ENCODE assay signal across 23 cellular contexts in the genomic region with DNA sequence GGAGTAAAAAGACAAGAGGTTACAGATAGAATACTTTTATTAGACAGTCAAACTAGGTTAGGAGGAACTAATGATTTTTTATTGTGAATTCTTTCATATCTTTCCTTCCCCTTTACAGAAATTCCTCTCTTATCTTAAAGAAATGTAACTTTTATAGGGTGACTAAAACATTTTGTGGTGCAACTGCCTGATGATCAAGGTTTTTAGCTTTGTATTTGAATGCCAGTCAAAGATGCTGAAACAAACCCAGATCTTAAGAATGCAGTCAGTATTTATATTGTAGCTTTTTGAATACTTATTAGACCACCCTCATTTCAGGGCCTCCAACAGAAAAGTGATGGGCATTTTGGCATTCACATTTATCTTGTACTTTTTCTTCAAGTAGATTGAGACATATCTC. TPM values are rescaled to one million over a fixed set of nuclear protein-coding genes. Genes with fewer than 3 reads are reported as not detected.
DNase-seq lines count a peak whose midpoint lies in the region; ATAC-seq and TF ChIP-seq lines count a peak whose summit lies in the region.
"Had no signal": no experiment of that assay in that cellular context is flagged by ENCODE, and none has a peak within 500 bp of the region (broad histone marks: within the 10 kb centered on the region; RNA-seq: fewer than 3 reads in every experiment).

No MANE protein-coding gene starts in this region.

- BruUV-seq in Panc1 (replicated peaks; lab: Mats Ljungman, UMichigan) = no TSS peak

- H3K27me3 ChIP-seq in Panc1 (ENCODE audit: control insufficient read depth, insufficient read depth, low read length) (no peaks in the 10 kb centered on the region), psoas muscle (ENCODE audit: insufficient read depth in 3 of 3, low read length in 2 of 3) (no peaks in the 10 kb centered on the region)
- H3K27me3 ChIP-seq: ascending aorta, MG63, upper lobe of left lung had no signal

- H3K4me1 ChIP-seq in Panc1 (ENCODE audit: control insufficient read depth, insufficient read depth, low read length) = peaks cover 24% of the 10 kb centered on the region; the same call in 1 of the 2 replicates
- H3K4me1 ChIP-seq in psoas muscle = no peaks in the 10 kb centered on the region
- H3K4me1 ChIP-seq: ascending aorta had no signal

- in situ Hi-C loops in Panc1 (cut with HindIII; ENCODE audit: low pct_unique_long_range_greater_than_20kb, low sequenced_read_pairs) = no loop called here

- H3K36me3 Mint-ChIP-seq in HFFc6 (ENCODE audit: low read depth) = peaks cover 24% of the 10 kb centered on the region
- peaks cover 36% of the 10 kb centered on the region for H3K36me3 Mint-ChIP-seq in central memory CD8-positive, alpha-beta T cell (ENCODE audit: insufficient read depth)

- peaks cover 23% of the 10 kb centered on the region; the same call in 1 of the 2 replicates for H3K36me3 ChIP-seq in Panc1 (ENCODE audit: control insufficient read depth, insufficient read depth, low read length)
- H3K36me3 ChIP-seq in psoas muscle (ENCODE audit: insufficient read depth in 1 of 2, low read depth in 1 of 2) = peaks cover 0 to 43% of the 10 kb centered on the region in 2 donors

- H3K4me1 Mint-ChIP-seq in HFFc6 (ENCODE audit: low read depth) = peaks cover 53% of the 10 kb centered on the region
- peaks cover 32% of the 10 kb centered on the region for H3K4me1 Mint-ChIP-seq in central memory CD8-positive, alpha-beta T cell
- H3K4me1 Mint-ChIP-seq: activated naive CD4-positive, alpha-beta T cell treated with anti-CD3 and anti-CD28 coated beads, Interleukin-2, amount 10 ng/mL, durations not matched to agents 7 days and 5 days; neural crest cell had no signal

- intact Hi-C loops in Panc1 (cut with micrococcal nuclease; ENCODE audit: unreplicated experiment) (no loop called here), psoas muscle (cut with DNase I) (no loop called here)

- ATAC-seq in Panc1 (peak; percentile 21; the same call in 1 of the 2 replicates), psoas muscle (no peak)
- ATAC-seq in central memory CD8-positive, alpha-beta T cell (replicated peaks; ENCODE audit: extremely low read depth, poor library complexity, severe bottlenecking) = no peak
- ATAC-seq: left cardiac atrium had no signal

- H3K27ac ChIP-seq in Panc1 (ENCODE audit: low read length) (no peak overlapping the region), psoas muscle (no peak overlapping the region)
- H3K27ac ChIP-seq: ascending aorta, SK-N-MC, upper lobe of left lung, WERI-Rb-1 had no signal

- DNase-seq in A172 (ENCODE audit: low spot score) (peak; percentile 79), HFFc6 (peak; percentile 12), Panc1 (ENCODE audit: low read depth, low spot score) (no peak), NCI-H128 (lab: John Stamatoyannopoulos, UW; ENCODE audit: unreplicated experiment) (no peak), GDM1 (lab: John Stamatoyannopoulos, UW) (no peak), occipital lobe (lab: John Stamatoyannopoulos, UW) (no peak), psoas muscle (no peak)
- DNase-seq in central memory CD8-positive, alpha-beta T cell (ENCODE audit: low spot score in 2 of 2) = no peak
- DNase-seq: activated CD4-positive, alpha-beta T cell treated with anti-CD3 and anti-CD28 coated beads, Interleukin-2, amount 10 ng/mL, durations not matched to agents 24 days and 14 days; activated naive CD4-positive, alpha-beta T cell treated with anti-CD3 and anti-CD28 coated beads, Interleukin-2, amount 10 ng/mL, durations not matched to agents 7 days and 5 days; cerebellar nuclear complex; DMS79 treated with DMSO at 0.1 percent for 48 hours; left cardiac atrium; mammary epithelial cell; MG63; NCI-H524 treated with DMSO at 0.1 percent for 48 hours; T-helper 2 cell; upper lobe of left lung; WERI-Rb-1 had no signal

- POLR2A ChIA-PET in Panc1 (lab: Charles Lee) = no interaction called here

- H3K9me3 ChIP-seq in Panc1 (ENCODE audit: control insufficient read depth, insufficient read depth, low read depth, low read length) = no peaks in the 10 kb centered on the region
- H3K9me3 ChIP-seq in psoas muscle = no peaks in the 10 kb centered on the region
- H3K9me3 ChIP-seq: ascending aorta, MG63, upper lobe of left lung had no signal

- no peaks in the 10 kb centered on the region for H3K9me3 Mint-ChIP-seq in HFFc6
- H3K9me3 Mint-ChIP-seq in central memory CD8-positive, alpha-beta T cell = no peaks in the 10 kb centered on the region
- H3K9me3 Mint-ChIP-seq: activated CD4-positive, alpha-beta T cell treated with anti-CD3 and anti-CD28 coated beads, Interleukin-2, amount 10 ng/mL, durations not matched to agents 24 days and 14 days; activated naive CD4-positive, alpha-beta T cell treated with anti-CD3 and anti-CD28 coated beads, Interleukin-2, amount 10 ng/mL, durations not matched to agents 7 days and 5 days; neural crest cell had no signal

- TF ChIP-seq CTCF in HFFc6 (IDR thresholded peaks at IDR 0.05) = no peak
- no peak for TF ChIP-seq CTCF in Panc1 (IDR thresholded peaks at IDR 0.05)
- no peak for TF ChIP-seq CTCF in psoas muscle (IDR thresholded peaks at IDR 0.05)

- H3K27ac Mint-ChIP-seq in HFFc6 = peak overlapping the region; percentile 58
- peak overlapping the region; percentile 40 for H3K27ac Mint-ChIP-seq in central memory CD8-positive, alpha-beta T cell (ENCODE audit: low read depth)
- H3K27ac Mint-ChIP-seq: activated CD4-positive, alpha-beta T cell treated with anti-CD3 and anti-CD28 coated beads, Interleukin-2, amount 10 ng/mL, durations not matched to agents 24 days and 14 days; activated naive CD4-positive, alpha-beta T cell treated with anti-CD3 and anti-CD28 coated beads, Interleukin-2, amount 10 ng/mL, durations not matched to agents 7 days and 5 days; B cell had no signal

- H3K4me3 Mint-ChIP-seq in HFFc6 = no peak overlapping the region
- H3K4me3 Mint-ChIP-seq in central memory CD8-positive, alpha-beta T cell = no peak overlapping the region
- H3K4me3 Mint-ChIP-seq: activated CD4-positive, alpha-beta T cell treated with anti-CD3 and anti-CD28 coated beads, Interleukin-2, amount 10 ng/mL, durations not matched to agents 24 days and 14 days; activated naive CD4-positive, alpha-beta T cell treated with anti-CD3 and anti-CD28 coated beads, Interleukin-2, amount 10 ng/mL, durations not matched to agents 7 days and 5 days; B cell; neural crest cell had no signal

- no peak overlapping the region for H3K4me3 ChIP-seq in Panc1 (ENCODE audit: low read depth in 2 of 2, low read length in 2 of 2)
- no peak overlapping the region for H3K4me3 ChIP-seq in psoas muscle
- H3K4me3 ChIP-seq: ascending aorta, MG63, SK-N-MC, upper lobe of left lung had no signal

- no peaks in the 10 kb centered on the region; the same call in 1 of the 2 replicates for H3K27me3 Mint-ChIP-seq in HFFc6 (ENCODE audit: insufficient read depth)
- no peaks in the 10 kb centered on the region for H3K27me3 Mint-ChIP-seq in central memory CD8-positive, alpha-beta T cell
- H3K27me3 Mint-ChIP-seq: activated CD4-positive, alpha-beta T cell treated with anti-CD3 and anti-CD28 coated beads, Interleukin-2, amount 10 ng/mL, durations not matched to agents 24 days and 14 days; activated naive CD4-positive, alpha-beta T cell treated with anti-CD3 and anti-CD28 coated beads, Interleukin-2, amount 10 ng/mL, durations not matched to agents 7 days and 5 days; B cell had no signal

- CTCF ChIA-PET in Panc1 (lab: Charles Lee) = interaction anchor here (0.7 kb wide), 1 partner anchor 81 kb away, joined by 3 read pairs; no protein-coding TSS in a partner anchor

RNA-seq across cellular contexts. Expression of a gene that starts 27.4 kb away (rescaled TPM):
- total RNA-seq in A172 (2014; rRNA removed; shearing (Covaris generic)) = 159 and 174 TPM in 2 replicates
- total RNA-seq in HFFc6 (2021; fragmentation: NEBNext Ultra II Directional; extraction: Animal tissue kit (Norgen Biotek cat#: 25700)) = 100 to 1,000 TPM; 106 to 138 (median 120) TPM
- 125 TPM for total RNA-seq in Panc1 (2021; ENCODE audit: unreplicated experiment)
- polyA plus RNA-seq in Panc1 (2012; ENCODE audit: insufficient read length) = 80.8 TPM
- 81.1 TPM for total RNA-seq in occipital lobe
- total RNA-seq in psoas muscle = 100 to 1,000 TPM; 109 to 143 (median 125) TPM
- 100 to 1,000 TPM in 1 of 3 donors, 10 to 100 TPM in 2; 65.9 to 171 (median 90.8) TPM for polyA plus RNA-seq in psoas muscle

Comparison
In these comparisons a context has a peak if more than half of its experiments do, and no peak if none do; other contexts are left out.
1. DNase-seq: peak in A172 (single experiment) and HFFc6 (single experiment); none in Panc1 (single experiment), central memory CD8-positive, alpha-beta T cell (0 of 2), NCI-H128 (single experiment), GDM1 (single experiment), occipital lobe (single experiment) and psoas muscle (0 of 2).